In genomic region chr1:67213164-67213563, GRCh38 we compare ENCODE assay signal across 9 cellular contexts. TPM values are rescaled to one million over a fixed set of nuclear protein-coding genes. Genes with fewer than 3 reads are reported as not detected.
DNase-seq lines count a peak whose midpoint lies in the region; ATAC-seq and TF ChIP-seq lines count a peak whose summit lies in the region.
"Had no signal": no experiment of that assay in that cellular context is flagged by ENCODE, and none has a peak within 500 bp of the region (broad histone marks: within the 10 kb centered on the region; RNA-seq: fewer than 3 reads in every experiment).

No MANE protein-coding gene starts in this region.

- peak; percentile 18 for DNase-seq in DMS114 treated with DMSO at 0.1 percent for 48 hours (lab: John Stamatoyannopoulos, UW; ENCODE audit: unreplicated experiment)
- DNase-seq in HEK293T (ENCODE audit: extremely low spot score), result peak; percentile 70
- DNase-seq in activated CD4-positive, alpha-beta T cell treated with anti-CD3 and anti-CD28 coated beads, Interleukin-2, amount 50 U/mL, for 48 hours, result no peak
- no peak for DNase-seq in NCI-H1092 treated with DMSO at 0.1 percent for 48 hours (lab: John Stamatoyannopoulos, UW)

- POLR2A ChIA-PET in HEK293T (lab: Yijun Ruan, JAX), result no interaction called here

- CTCF ChIA-PET in HEK293T (lab: Yijun Ruan, JAX), result interaction anchor here (0.6 to 2.9 kb wide), 9 partner anchors 12 to 455 kb away, joined by 3 to 9 read pairs (median 3); no protein-coding TSS in a partner anchor

- peak; percentile 11 to 55 for TF ChIP-seq RAD21 in liver (IDR thresholded peaks at IDR 0.05)

- no peaks in the 10 kb centered on the region for H3K27me3 ChIP-seq in liver (ENCODE audit: control insufficient read depth in 4 of 4, insufficient read depth in 4 of 4, low read length in 3 of 4)

- peak; percentile 64 for TF ChIP-seq CTCF in VCaP (conservative IDR thresholded peaks at IDR 0.05)
- peak; percentile 35 for TF ChIP-seq CTCF in liver (IDR thresholded peaks at IDR 0.05; ENCODE audit: low read depth, low read length, missing input control)

- H3K4me1 ChIP-seq in liver (ENCODE audit: control insufficient read depth in 4 of 4, insufficient read depth in 4 of 4, low read length in 3 of 4), result no peaks in the 10 kb centered on the region

- H3K27ac ChIP-seq in VCaP (no peak overlapping the region), liver (ENCODE audit: low read depth in 1 of 2, low read length in 2 of 2) (no peak overlapping the region)

- H3K36me3 ChIP-seq in liver (ENCODE audit: control insufficient read depth in 4 of 4, insufficient read depth in 3 of 4, low read depth in 1 of 4, low read length in 3 of 4), result no peaks in the 10 kb centered on the region

- no peak for ATAC-seq in HG02571 (IDR thresholded peaks at IDR 0.05; ENCODE audit: unreplicated experiment)
- ATAC-seq in GM18519 (IDR thresholded peaks at IDR 0.05; ENCODE audit: low FRiP score, unreplicated experiment), result no peak

- H3K9ac ChIP-seq in liver (ENCODE audit: low read depth in 1 of 2, low read length in 2 of 2), result no peak overlapping the region

- no peak overlapping the region for H3K4me3 ChIP-seq in liver (ENCODE audit: low read depth in 1 of 3, low read length in 3 of 3)

- no peaks in the 10 kb centered on the region for H3K9me3 ChIP-seq in liver (ENCODE audit: control insufficient read depth in 4 of 4, low read length in 3 of 4)

- 74% methylated on average over 3 of the region's 3 CpGs for WGBS in liver

TF ChIP-seq in HEK293T, 16 proteins besides CTCF, POLR2A, EP300 and RAD21:
- TF ChIP-seq ELF4 (IDR thresholded peaks at IDR 0.05) (no peak), ZNF384 (IDR thresholded peaks at IDR 0.05) (no peak), FOXK2 (IDR thresholded peaks at IDR 0.05) (no peak), FOXA1 (IDR thresholded peaks at IDR 0.05) (no peak), SUZ12 (IDR thresholded peaks at IDR 0.05) (no peak), SP1 (IDR thresholded peaks at IDR 0.05) (no peak), PKNOX1 (IDR thresholded peaks at IDR 0.05) (no peak), CTBP1 (IDR thresholded peaks at IDR 0.05; ENCODE audit: borderline replicate concordance) (no peak), FOXM1 (IDR thresholded peaks at IDR 0.05; ENCODE audit: borderline replicate concordance) (no peak), TARDBP (IDR thresholded peaks at IDR 0.05) (no peak), ARNT (IDR thresholded peaks at IDR 0.05) (no peak), L3MBTL2 (conservative IDR thresholded peaks at IDR 0.05) (no peak), LEF1 (IDR thresholded peaks at IDR 0.05; ENCODE audit: borderline replicate concordance) (no peak), NFRKB (IDR thresholded peaks at IDR 0.05) (no peak), BHLHE40 (IDR thresholded peaks at IDR 0.05; ENCODE audit: borderline replicate concordance) (no peak)

TF ChIP-seq in liver, 16 proteins besides CTCF, POLR2A, EP300 and RAD21:
- no peak for TF ChIP-seq NR2F2 (IDR thresholded peaks at IDR 0.05)
- TF ChIP-seq EGR1 (IDR thresholded peaks at IDR 0.05; ENCODE audit: low read depth in 2 of 2), result no peak
- TF ChIP-seq RXRA (IDR thresholded peaks at IDR 0.05), result no peak

RNA-seq across cellular contexts. Expression of gene IL23R, which starts 46.9 kb away (rescaled TPM):
- total RNA-seq in liver, result under 1 TPM; 0.08 to 0.09 TPM
- not detected for polyA plus RNA-seq in liver
- total RNA-seq: skeletal muscle tissue had no signal

Comparison
In these comparisons a context has a peak if more than half of its experiments do, and no peak if none do; other contexts are left out.
1. DNase-seq: peak in DMS114 treated with DMSO at 0.1 percent for 48 hours (single experiment) and HEK293T (single experiment); none in activated CD4-positive, alpha-beta T cell treated with anti-CD3 and anti-CD28 coated beads, Interleukin-2, amount 50 U/mL, for 48 hours (0 of 2) and NCI-H1092 treated with DMSO at 0.1 percent for 48 hours (single experiment).